In genomic region chr5:1201327-1202025, GRCh38 we compare ENCODE assay signal across 1 cellular context.
TF ChIP-seq lines count a peak whose summit lies in the region.

Gene SLC6A19 (plus strand): TSS chr5:1201595. CDS start chr5:1201651, 56 bp downstream.

TF ChIP-seq in K562, 482 proteins besides CTCF, POLR2A, EP300 and RAD21 (continued from another document and continues in another):
- TF ChIP-seq CREB3 (tag; conservative IDR thresholded peaks at IDR 0.05; ENCODE audit: low read depth) (0 out of 2 replicates have a peak, but pooled peaks have one; percentile 34), KAT2B (IDR thresholded peaks at IDR 0.05; ENCODE audit: low read depth, low read length) (no peak), ZNF311 (CRISPR knock-in tag; IDR thresholded peaks at IDR 0.05) (no peak), TARDBP (IDR thresholded peaks at IDR 0.05) (no peak), HDGF (IDR thresholded peaks at IDR 0.05) (no peak), PTRF (tag; IDR thresholded peaks at IDR 0.05) (no peak), ID3 (CRISPR knock-in tag; IDR thresholded peaks at IDR 0.05) (no peak), ID3 (tag; IDR thresholded peaks at IDR 0.05) (no peak), EWSR1 (IDR thresholded peaks at IDR 0.05; ENCODE audit: borderline replicate concordance, low read depth, partially characterized antibody) (no peak), GTF2F1 (IDR thresholded peaks at IDR 0.05; ENCODE audit: low read depth, low read length) (no peak), POLR3A (IDR thresholded peaks at IDR 0.05; ENCODE audit: borderline replicate concordance, extremely low read depth, insufficient read depth, insufficient read length) (no peak), GTF2E2 (tag; IDR thresholded peaks at IDR 0.05) (no peak), HMG20B (CRISPR knock-in tag; IDR thresholded peaks at IDR 0.05) (no peak), MAFK (IDR thresholded peaks at IDR 0.05; ENCODE audit: low read length) (no peak), FIP1L1 (IDR thresholded peaks at IDR 0.05; ENCODE audit: low read depth, low read length, poor library complexity, severe bottlenecking) (no peak), ZHX1 (conservative IDR thresholded peaks at IDR 0.05; ENCODE audit: low read length) (no peak), ZNF592 (IDR thresholded peaks at IDR 0.05) (0 out of 2 replicates have a peak, but pooled peaks have one; percentile 31), IRF1 (CRISPR knock-in tag; IDR thresholded peaks at IDR 0.05; ENCODE audit: borderline replicate concordance) (no peak), VEZF1 (CRISPR knock-in tag; IDR thresholded peaks at IDR 0.05) (peak; percentile 62; the same call in 1 of the 2 replicates), ZNF398 (CRISPR knock-in tag; IDR thresholded peaks at IDR 0.05) (no peak), BRCA1 (IDR thresholded peaks at IDR 0.05) (no peak), BRCA1 (CRISPR knock-in tag; IDR thresholded peaks at IDR 0.05) (no peak), MLX (CRISPR knock-in tag; conservative IDR thresholded peaks at IDR 0.05) (no peak), ZNF511 (CRISPR knock-in tag; IDR thresholded peaks at IDR 0.05) (no peak), TCF15 (CRISPR knock-in tag; IDR thresholded peaks at IDR 0.05) (0 out of 2 replicates have a peak, but pooled peaks have one; percentile 45), E4F1 (CRISPR knock-in tag; IDR thresholded peaks at IDR 0.05; ENCODE audit: borderline replicate concordance) (no peak), ZNF140 (CRISPR knock-in tag; IDR thresholded peaks at IDR 0.05) (no peak), SMARCA5 (IDR thresholded peaks at IDR 0.05) (no peak), PHF21A (IDR thresholded peaks at IDR 0.05; ENCODE audit: borderline replicate concordance, low read depth) (no peak), PATZ1 (CRISPR knock-in tag; IDR thresholded peaks at IDR 0.05; ENCODE audit: borderline replicate concordance) (no peak), PCBP1 (IDR thresholded peaks at IDR 0.05; ENCODE audit: low read depth, low read length, poor library complexity, severe bottlenecking) (no peak)
